Comparison of ENCODE assay signal across 1 cellular context in the genomic region with DNA sequence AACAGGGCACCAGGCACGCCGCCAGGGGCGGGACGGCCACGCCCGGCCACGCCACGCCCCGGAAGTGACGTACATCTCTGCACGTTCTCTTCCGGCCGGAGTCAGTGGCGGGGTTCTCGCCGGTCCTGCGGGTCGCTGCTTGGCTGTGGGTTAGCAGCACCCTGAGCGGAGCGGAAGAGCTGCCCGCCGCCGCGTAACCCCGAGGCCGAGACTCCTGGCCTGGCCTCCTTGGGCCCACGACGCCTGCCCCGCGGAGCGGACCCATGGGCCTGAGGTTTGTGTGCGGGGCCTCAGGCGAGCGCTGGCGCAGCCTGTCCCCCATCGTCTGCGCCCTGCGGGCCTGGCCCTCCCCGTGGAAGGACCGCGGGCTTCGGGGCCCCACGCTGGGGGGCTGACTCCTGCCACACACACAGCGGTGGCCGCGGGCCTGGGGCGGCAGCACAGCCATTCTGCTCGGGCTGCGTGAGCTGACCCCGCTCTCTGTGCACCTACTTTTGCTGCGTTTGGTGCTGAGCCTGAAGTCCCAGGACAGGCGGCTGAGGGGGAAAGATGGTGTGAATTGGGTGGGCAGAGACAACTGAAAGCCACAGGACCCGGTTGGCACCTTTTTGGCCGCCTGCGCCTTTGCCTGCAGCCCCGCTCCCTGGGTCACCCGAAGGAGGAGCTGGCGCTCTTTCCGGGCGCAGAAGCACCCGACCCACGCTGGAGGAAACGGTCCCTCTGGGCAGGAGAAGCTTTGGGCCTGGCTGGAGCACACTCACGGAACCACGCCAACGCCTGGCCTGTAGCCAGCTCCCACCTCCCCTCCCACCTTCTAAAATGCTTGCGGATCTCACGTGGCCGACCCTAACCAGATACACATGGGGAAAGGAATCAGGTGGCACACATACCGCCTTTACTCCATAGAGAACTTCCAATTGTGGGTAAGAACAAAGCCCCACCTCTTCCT.
TF ChIP-seq lines count a peak whose summit lies in the region.

No MANE protein-coding gene starts in this region.

TF ChIP-seq in HepG2, 621 proteins besides CTCF, POLR2A, EP300 and RAD21 (continued from another document and continues in another):
- TF ChIP-seq IKZF4 (CRISPR knock-in tag; IDR thresholded peaks at IDR 0.05; ENCODE audit: borderline replicate concordance, low read depth, not compliant biosample characterization) (no peak), ZNF275 (CRISPR knock-in tag; IDR thresholded peaks at IDR 0.05; ENCODE audit: borderline replicate concordance) (no peak), PRDM10 (CRISPR knock-in tag; IDR thresholded peaks at IDR 0.05; ENCODE audit: low read depth) (0 out of 2 replicates have a peak, but pooled peaks have one; percentile 40), ZNF781 (CRISPR knock-in tag; IDR thresholded peaks at IDR 0.05; ENCODE audit: borderline replicate concordance, not compliant biosample characterization) (no peak), MTA3 (CRISPR knock-in tag; IDR thresholded peaks at IDR 0.05) (no peak), SALL1 (CRISPR knock-in tag; IDR thresholded peaks at IDR 0.05) (peak; percentile 77), JUN (CRISPR knock-in tag; IDR thresholded peaks at IDR 0.05) (no peak), ZNF557 (CRISPR knock-in tag; IDR thresholded peaks at IDR 0.05) (no peak), ESRRA (CRISPR knock-in tag; IDR thresholded peaks at IDR 0.05; ENCODE audit: low read depth) (no peak), KAT8 (CRISPR knock-in tag; IDR thresholded peaks at IDR 0.05) (peak; percentile 84), TRAFD1 (CRISPR knock-in tag; IDR thresholded peaks at IDR 0.05; ENCODE audit: borderline replicate concordance) (no peak), JDP2 (CRISPR knock-in tag; IDR thresholded peaks at IDR 0.05; ENCODE audit: borderline replicate concordance) (no peak), KMT2A (CRISPR knock-in tag; IDR thresholded peaks at IDR 0.05) (no peak; the same call in 1 of the 2 replicates), PHF5A (CRISPR knock-in tag; IDR thresholded peaks at IDR 0.05; ENCODE audit: low read depth, unreplicated experiment) (no peak), ISL2 (CRISPR knock-in tag; IDR thresholded peaks at IDR 0.05) (no peak), NCOA2 (CRISPR knock-in tag; IDR thresholded peaks at IDR 0.05) (peak; percentile 34; the same call in 1 of the 2 replicates), FOXO1 (CRISPR knock-in tag; IDR thresholded peaks at IDR 0.05) (0 out of 2 replicates have a peak, but pooled peaks have one; percentile 22), ZNF772 (CRISPR knock-in tag; IDR thresholded peaks at IDR 0.05) (peak; percentile 88), ZNF225 (CRISPR knock-in tag; IDR thresholded peaks at IDR 0.05) (no peak), ZKSCAN8 (CRISPR knock-in tag; IDR thresholded peaks at IDR 0.05; ENCODE audit: borderline replicate concordance) (no peak), ZNF607 (CRISPR knock-in tag; IDR thresholded peaks at IDR 0.05; ENCODE audit: borderline replicate concordance) (no peak), ZNF331 (CRISPR knock-in tag; IDR thresholded peaks at IDR 0.05) (peak; percentile 32; the same call in 1 of the 2 replicates), SOX5 (CRISPR knock-in tag; IDR thresholded peaks at IDR 0.05; ENCODE audit: borderline replicate concordance) (no peak), FOXA3 (CRISPR knock-in tag; IDR thresholded peaks at IDR 0.05) (no peak; the same call in 1 of the 2 replicates)
- TF ChIP-seq, protein P1, sequence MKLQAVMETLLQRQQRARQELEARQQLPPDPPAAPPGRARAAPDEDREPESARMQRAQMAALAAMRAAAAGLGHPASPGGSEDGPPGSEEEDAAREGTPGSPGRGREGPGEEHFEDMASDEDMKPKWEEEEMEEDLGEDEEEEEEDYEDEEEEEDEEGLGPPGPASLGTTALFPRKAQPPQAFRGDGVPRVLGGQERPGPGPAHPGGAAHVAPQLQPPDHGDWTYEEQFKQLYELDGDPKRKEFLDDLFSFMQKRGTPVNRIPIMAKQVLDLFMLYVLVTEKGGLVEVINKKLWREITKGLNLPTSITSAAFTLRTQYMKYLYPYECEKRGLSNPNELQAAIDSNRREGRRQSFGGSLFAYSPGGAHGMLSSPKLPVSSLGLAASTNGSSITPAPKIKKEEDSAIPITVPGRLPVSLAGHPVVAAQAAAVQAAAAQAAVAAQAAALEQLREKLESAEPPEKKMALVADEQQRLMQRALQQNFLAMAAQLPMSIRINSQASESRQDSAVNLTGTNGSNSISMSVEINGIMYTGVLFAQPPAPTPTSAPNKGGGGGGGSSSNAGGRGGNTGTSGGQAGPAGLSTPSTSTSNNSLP (IDR thresholded peaks at IDR 0.05; ENCODE audit: low read depth, low read length): no peak
- TF ChIP-seq, protein P2, sequence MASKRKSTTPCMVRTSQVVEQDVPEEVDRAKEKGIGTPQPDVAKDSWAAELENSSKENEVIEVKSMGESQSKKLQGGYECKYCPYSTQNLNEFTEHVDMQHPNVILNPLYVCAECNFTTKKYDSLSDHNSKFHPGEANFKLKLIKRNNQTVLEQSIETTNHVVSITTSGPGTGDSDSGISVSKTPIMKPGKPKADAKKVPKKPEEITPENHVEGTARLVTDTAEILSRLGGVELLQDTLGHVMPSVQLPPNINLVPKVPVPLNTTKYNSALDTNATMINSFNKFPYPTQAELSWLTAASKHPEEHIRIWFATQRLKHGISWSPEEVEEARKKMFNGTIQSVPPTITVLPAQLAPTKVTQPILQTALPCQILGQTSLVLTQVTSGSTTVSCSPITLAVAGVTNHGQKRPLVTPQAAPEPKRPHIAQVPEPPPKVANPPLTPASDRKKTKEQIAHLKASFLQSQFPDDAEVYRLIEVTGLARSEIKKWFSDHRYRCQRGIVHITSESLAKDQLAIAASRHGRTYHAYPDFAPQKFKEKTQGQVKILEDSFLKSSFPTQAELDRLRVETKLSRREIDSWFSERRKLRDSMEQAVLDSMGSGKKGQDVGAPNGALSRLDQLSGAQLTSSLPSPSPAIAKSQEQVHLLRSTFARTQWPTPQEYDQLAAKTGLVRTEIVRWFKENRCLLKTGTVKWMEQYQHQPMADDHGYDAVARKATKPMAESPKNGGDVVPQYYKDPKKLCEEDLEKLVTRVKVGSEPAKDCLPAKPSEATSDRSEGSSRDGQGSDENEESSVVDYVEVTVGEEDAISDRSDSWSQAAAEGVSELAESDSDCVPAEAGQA (IDR thresholded peaks at IDR 0.05; ENCODE audit: low read depth): peak; percentile 50; the same call in 1 of the 2 replicates
- TF ChIP-seq, protein P2 (CRISPR knock-in tag; IDR thresholded peaks at IDR 0.05; ENCODE audit: borderline replicate concordance): no peak
- TF ChIP-seq, protein P3, sequence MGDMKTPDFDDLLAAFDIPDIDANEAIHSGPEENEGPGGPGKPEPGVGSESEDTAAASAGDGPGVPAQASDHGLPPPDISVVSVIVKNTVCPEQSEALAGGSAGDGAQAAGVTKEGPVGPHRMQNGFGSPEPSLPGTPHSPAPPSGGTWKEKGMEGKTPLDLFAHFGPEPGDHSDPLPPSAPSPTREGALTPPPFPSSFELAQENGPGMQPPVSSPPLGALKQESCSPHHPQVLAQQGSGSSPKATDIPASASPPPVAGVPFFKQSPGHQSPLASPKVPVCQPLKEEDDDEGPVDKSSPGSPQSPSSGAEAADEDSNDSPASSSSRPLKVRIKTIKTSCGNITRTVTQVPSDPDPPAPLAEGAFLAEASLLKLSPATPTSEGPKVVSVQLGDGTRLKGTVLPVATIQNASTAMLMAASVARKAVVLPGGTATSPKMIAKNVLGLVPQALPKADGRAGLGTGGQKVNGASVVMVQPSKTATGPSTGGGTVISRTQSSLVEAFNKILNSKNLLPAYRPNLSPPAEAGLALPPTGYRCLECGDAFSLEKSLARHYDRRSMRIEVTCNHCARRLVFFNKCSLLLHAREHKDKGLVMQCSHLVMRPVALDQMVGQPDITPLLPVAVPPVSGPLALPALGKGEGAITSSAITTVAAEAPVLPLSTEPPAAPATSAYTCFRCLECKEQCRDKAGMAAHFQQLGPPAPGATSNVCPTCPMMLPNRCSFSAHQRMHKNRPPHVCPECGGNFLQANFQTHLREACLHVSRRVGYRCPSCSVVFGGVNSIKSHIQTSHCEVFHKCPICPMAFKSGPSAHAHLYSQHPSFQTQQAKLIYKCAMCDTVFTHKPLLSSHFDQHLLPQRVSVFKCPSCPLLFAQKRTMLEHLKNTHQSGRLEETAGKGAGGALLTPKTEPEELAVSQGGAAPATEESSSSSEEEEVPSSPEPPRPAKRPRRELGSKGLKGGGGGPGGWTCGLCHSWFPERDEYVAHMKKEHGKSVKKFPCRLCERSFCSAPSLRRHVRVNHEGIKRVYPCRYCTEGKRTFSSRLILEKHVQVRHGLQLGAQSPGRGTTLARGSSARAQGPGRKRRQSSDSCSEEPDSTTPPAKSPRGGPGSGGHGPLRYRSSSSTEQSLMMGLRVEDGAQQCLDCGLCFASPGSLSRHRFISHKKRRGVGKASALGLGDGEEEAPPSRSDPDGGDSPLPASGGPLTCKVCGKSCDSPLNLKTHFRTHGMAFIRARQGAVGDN (CRISPR knock-in tag; IDR thresholded peaks at IDR 0.05): peak; percentile 81
- TF ChIP-seq, protein P4, sequence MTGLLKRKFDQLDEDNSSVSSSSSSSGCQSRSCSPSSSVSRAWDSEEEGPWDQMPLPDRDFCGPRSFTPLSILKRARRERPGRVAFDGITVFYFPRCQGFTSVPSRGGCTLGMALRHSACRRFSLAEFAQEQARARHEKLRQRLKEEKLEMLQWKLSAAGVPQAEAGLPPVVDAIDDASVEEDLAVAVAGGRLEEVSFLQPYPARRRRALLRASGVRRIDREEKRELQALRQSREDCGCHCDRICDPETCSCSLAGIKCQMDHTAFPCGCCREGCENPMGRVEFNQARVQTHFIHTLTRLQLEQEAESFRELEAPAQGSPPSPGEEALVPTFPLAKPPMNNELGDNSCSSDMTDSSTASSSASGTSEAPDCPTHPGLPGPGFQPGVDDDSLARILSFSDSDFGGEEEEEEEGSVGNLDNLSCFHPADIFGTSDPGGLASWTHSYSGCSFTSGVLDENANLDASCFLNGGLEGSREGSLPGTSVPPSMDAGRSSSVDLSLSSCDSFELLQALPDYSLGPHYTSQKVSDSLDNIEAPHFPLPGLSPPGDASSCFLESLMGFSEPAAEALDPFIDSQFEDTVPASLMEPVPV (CRISPR knock-in tag; IDR thresholded peaks at IDR 0.05): peak; percentile 51; the same call in 1 of the 2 replicates
- TF ChIP-seq, protein P5, sequence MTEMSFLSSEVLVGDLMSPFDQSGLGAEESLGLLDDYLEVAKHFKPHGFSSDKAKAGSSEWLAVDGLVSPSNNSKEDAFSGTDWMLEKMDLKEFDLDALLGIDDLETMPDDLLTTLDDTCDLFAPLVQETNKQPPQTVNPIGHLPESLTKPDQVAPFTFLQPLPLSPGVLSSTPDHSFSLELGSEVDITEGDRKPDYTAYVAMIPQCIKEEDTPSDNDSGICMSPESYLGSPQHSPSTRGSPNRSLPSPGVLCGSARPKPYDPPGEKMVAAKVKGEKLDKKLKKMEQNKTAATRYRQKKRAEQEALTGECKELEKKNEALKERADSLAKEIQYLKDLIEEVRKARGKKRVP (CRISPR knock-in tag; IDR thresholded peaks at IDR 0.05): no peak
